22 cellular contexts compared by ENCODE assay signal in genomic region chr13:81377926-81378325, GRCh38.
"Had no signal": no experiment of that assay in that cellular context is flagged by ENCODE, and none has a peak within 500 bp of the region (broad histone marks: within the 10 kb centered on the region; RNA-seq: fewer than 3 reads in every experiment).

No MANE protein-coding gene starts in this region.

- H3K27ac ChIP-seq: heart left ventricle, pancreas, right lobe of liver, spleen, tibial artery, upper lobe of left lung, vagina had no signal

- H3K27me3 ChIP-seq: heart left ventricle, pancreas, right lobe of liver, spleen, tibial artery, upper lobe of left lung, vagina had no signal

- H3K36me3 ChIP-seq: heart left ventricle, pancreas, right lobe of liver, spleen, tibial artery, upper lobe of left lung, vagina had no signal

- H3K4me1 ChIP-seq: heart left ventricle, pancreas, right lobe of liver, spleen, tibial artery, upper lobe of left lung, vagina had no signal

- FAIRE-seq: endometrium had no signal

- H3K9me3 ChIP-seq: pancreas, right lobe of liver, tibial artery, upper lobe of left lung, vagina had no signal

- DNase-seq: effector memory CD4-positive, alpha-beta T cell; heart left ventricle; hippocampal formation; left ventricle myocardium superior; mesenchymal stem cell; midbrain; naive B cell; occipital lobe; pancreas; retina; right lobe of liver; spleen; stimulated activated CD4-positive, alpha-beta T cell treated with anti-CD3 and anti-CD28 coated beads, Interleukin-15, amount 100 ng/mL, for 24 hours; stimulated activated CD4-positive, alpha-beta T cell treated with anti-CD3 and anti-CD28 coated beads, Interleukin-1b, Interleukin-23, amount 100 ng/mL, for 48 hours; stimulated activated CD4-positive, alpha-beta T cell treated with anti-CD3 and anti-CD28 coated beads, Interleukin-4, amount 100 ng/mL, for 24 hours; tibial artery; upper lobe of left lung had no signal

- H3K4me3 ChIP-seq: heart left ventricle, lung, pancreas, right lobe of liver, spleen, tibial artery, upper lobe of left lung, vagina had no signal

- ATAC-seq: esophagus mucosa; heart left ventricle; left ventricle myocardium superior; pancreas; right lobe of liver; stimulated activated memory B cell treated with anti-CD40 and anti-IgM and Interleukin-4, amounts not matched to agents 10 μg/mL and 1 μg/mL and 100 μg/mL, for 72 hours had no signal
